27 cellular contexts compared by ENCODE assay signal in the genomic region with DNA sequence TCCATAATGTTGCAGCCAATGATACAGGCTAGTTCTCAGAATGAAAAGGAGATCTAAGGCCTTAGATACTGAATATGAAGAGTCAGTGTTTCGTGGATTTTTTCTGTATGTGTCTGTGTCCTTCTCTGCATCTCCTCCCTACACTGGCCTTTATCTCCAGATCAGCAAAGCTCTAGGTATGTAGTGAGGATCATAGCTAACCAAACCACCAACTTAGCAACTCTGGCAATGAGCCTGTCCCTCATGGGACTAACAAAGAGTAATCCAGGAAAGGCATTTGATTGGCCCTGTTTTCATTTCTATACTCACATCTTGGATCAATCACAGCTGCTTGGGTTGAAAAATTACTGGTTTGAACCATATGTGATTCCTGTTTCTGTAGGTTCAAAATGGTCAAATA. TPM values are rescaled to one million over a fixed set of nuclear protein-coding genes. Genes with fewer than 3 reads are reported as not detected.
A peak's percentile ranks its signal among the peaks of the same experiment; 100 is the strongest.
DNase-seq lines count a peak whose midpoint lies in the region; ATAC-seq, FAIRE-seq and TF ChIP-seq lines count a peak whose summit lies in the region.
"Had no signal": no experiment of that assay in that cellular context is flagged by ENCODE, and none has a peak within 500 bp of the region (broad histone marks: within the 10 kb centered on the region; RNA-seq: fewer than 3 reads in every experiment).

No MANE protein-coding gene starts in this region.

- H3K27ac Mint-ChIP-seq in astrocyte (ENCODE audit: unreplicated experiment): no peak overlapping the region
- no peak overlapping the region for H3K27ac Mint-ChIP-seq in endodermal cell
- no peak overlapping the region for H3K27ac Mint-ChIP-seq in stimulated activated memory B cell treated with anti-CD40 and anti-IgM and Interleukin-4, amounts not matched to agents 10 μg/mL and 1 μg/mL and 100 μg/mL, for 72 hours
- H3K27ac Mint-ChIP-seq: IgD-negative memory B cell had no signal

- no peak overlapping the region for H3K4me3 ChIP-seq in AG04449 (ENCODE audit: low read depth, low read length)
- H3K4me3 ChIP-seq in astrocyte (ENCODE audit: insufficient read depth, low read depth, low read length): no peak overlapping the region
- H3K4me3 ChIP-seq in foreskin fibroblast (ENCODE audit: low read depth in 1 of 2, low read length in 2 of 2): no peak overlapping the region
- no peak overlapping the region for H3K4me3 ChIP-seq in endodermal cell (ENCODE audit: low read length)
- no peak overlapping the region for H3K4me3 ChIP-seq in PC-3 (ENCODE audit: low read length)

- H3K4me1 Mint-ChIP-seq in astrocyte (ENCODE audit: low read depth, unreplicated experiment) (peaks cover 17% of the 10 kb centered on the region), endodermal cell (no peaks in the 10 kb centered on the region)
- no peaks in the 10 kb centered on the region for H3K4me1 Mint-ChIP-seq in stimulated activated memory B cell treated with anti-CD40 and anti-IgM and Interleukin-4, amounts not matched to agents 10 μg/mL and 1 μg/mL and 100 μg/mL, for 72 hours
- H3K4me1 Mint-ChIP-seq: IgD-negative memory B cell had no signal

- H3K9me3 Mint-ChIP-seq in astrocyte (ENCODE audit: unreplicated experiment) (no peaks in the 10 kb centered on the region), endodermal cell (no peaks in the 10 kb centered on the region)
- H3K9me3 Mint-ChIP-seq in stimulated activated memory B cell treated with anti-CD40 and anti-IgM and Interleukin-4, amounts not matched to agents 10 μg/mL and 1 μg/mL and 100 μg/mL, for 72 hours: peaks cover 2% of the 10 kb centered on the region

- H3K79me2 ChIP-seq in astrocyte (ENCODE audit: insufficient read depth, low read length) (no peaks in the 10 kb centered on the region), PC-3 (ENCODE audit: low read length) (no peaks in the 10 kb centered on the region)

- no peaks in the 10 kb centered on the region for H3K9me2 ChIP-seq in PC-3 (replicated peaks; ENCODE audit: low read length)

- no peak overlapping the region for H2AFZ ChIP-seq in astrocyte (ENCODE audit: low read depth, low read length)
- no peak overlapping the region for H2AFZ ChIP-seq in PC-3 (ENCODE audit: low read length)

- H3K4me2 ChIP-seq in astrocyte (ENCODE audit: low read length) (no peak overlapping the region), PC-3 (ENCODE audit: low read length) (no peak overlapping the region)

- H3K27me3 Mint-ChIP-seq in astrocyte (ENCODE audit: low read depth, unreplicated experiment): no peaks in the 10 kb centered on the region
- no peaks in the 10 kb centered on the region for H3K27me3 Mint-ChIP-seq in endodermal cell (ENCODE audit: insufficient read depth)
- no peaks in the 10 kb centered on the region for H3K27me3 Mint-ChIP-seq in stimulated activated memory B cell treated with anti-CD40 and anti-IgM and Interleukin-4, amounts not matched to agents 10 μg/mL and 1 μg/mL and 100 μg/mL, for 72 hours
- H3K27me3 Mint-ChIP-seq: IgD-negative memory B cell had no signal

- H3K4me3 Mint-ChIP-seq in astrocyte (ENCODE audit: unreplicated experiment) (no peak overlapping the region), endodermal cell (no peak overlapping the region)
- H3K4me3 Mint-ChIP-seq in stimulated activated memory B cell treated with anti-CD40 and anti-IgM and Interleukin-4, amounts not matched to agents 10 μg/mL and 1 μg/mL and 100 μg/mL, for 72 hours: no peak overlapping the region
- H3K4me3 Mint-ChIP-seq: IgD-negative memory B cell had no signal

- H3K36me3 ChIP-seq in astrocyte (ENCODE audit: insufficient read depth, low read length): no peaks in the 10 kb centered on the region
- H3K36me3 ChIP-seq in endodermal cell (ENCODE audit: control insufficient read depth, insufficient read depth, low read length): no peaks in the 10 kb centered on the region
- H3K36me3 ChIP-seq in PC-3 (ENCODE audit: low read depth, low read length): no peaks in the 10 kb centered on the region
- H3K36me3 ChIP-seq: BE2C had no signal

- H3K27ac ChIP-seq in astrocyte (ENCODE audit: low read depth, low read length) (no peak overlapping the region), endodermal cell (ENCODE audit: low read depth, low read length) (no peak overlapping the region), PC-3 (ENCODE audit: low read length) (no peak overlapping the region)

- CTCF ChIA-PET in AG04449 (lab: Yijun Ruan, JAX): no interaction called here
- CTCF ChIA-PET in PC-3 (lab: Charles Lee): no interaction called here

- no peak overlapping the region for H3K9ac ChIP-seq in astrocyte (ENCODE audit: low read length)
- H3K9ac ChIP-seq in endodermal cell (ENCODE audit: extremely low read depth, low read length, poor library complexity, severe bottlenecking): no peak overlapping the region
- H3K9ac ChIP-seq in PC-3 (ENCODE audit: low read length): no peak overlapping the region

- H3K27me3 ChIP-seq in astrocyte (ENCODE audit: insufficient read depth, low read length) (no peaks in the 10 kb centered on the region), endodermal cell (ENCODE audit: control insufficient read depth, insufficient read depth, low read length, poor library complexity, severe bottlenecking) (no peaks in the 10 kb centered on the region), PC-3 (ENCODE audit: low read length) (no peaks in the 10 kb centered on the region)
- H3K27me3 ChIP-seq: BE2C had no signal

- H3K9me3 ChIP-seq in astrocyte (ENCODE audit: insufficient read depth, low read depth, low read length): no peaks in the 10 kb centered on the region
- H3K9me3 ChIP-seq in endodermal cell (ENCODE audit: control insufficient read depth, low read length): no peaks in the 10 kb centered on the region
- peaks cover 18% of the 10 kb centered on the region for H3K9me3 ChIP-seq in PC-3 (ENCODE audit: low read length)
- H3K9me3 ChIP-seq: BE2C had no signal

- H3K36me3 Mint-ChIP-seq in astrocyte (ENCODE audit: low read depth, unreplicated experiment) (no peaks in the 10 kb centered on the region), endodermal cell (ENCODE audit: low read depth) (no peaks in the 10 kb centered on the region)
- no peaks in the 10 kb centered on the region for H3K36me3 Mint-ChIP-seq in stimulated activated memory B cell treated with anti-CD40 and anti-IgM and Interleukin-4, amounts not matched to agents 10 μg/mL and 1 μg/mL and 100 μg/mL, for 72 hours
- H3K36me3 Mint-ChIP-seq: IgD-negative memory B cell had no signal

- peak; percentile 77 for FAIRE-seq in astrocyte (lab: Jason Lieb, UNC)
- FAIRE-seq: GM12892 had no signal

- no peaks in the 10 kb centered on the region for H3F3A ChIP-seq in PC-3 (ENCODE audit: low read length, unreplicated experiment)

- TF ChIP-seq CTCF in AG04449 (IDR thresholded peaks at IDR 0.05; ENCODE audit: insufficient read depth, low read length, missing control alignments) (no peak), astrocyte (IDR thresholded peaks at IDR 0.05; ENCODE audit: insufficient read depth, low read depth, low read length) (no peak), foreskin fibroblast (IDR thresholded peaks at IDR 0.05; ENCODE audit: low read depth, low read length) (no peak), endodermal cell (conservative IDR thresholded peaks at IDR 0.05) (no peak), PC-3 (conservative IDR thresholded peaks at IDR 0.05; ENCODE audit: low read depth, low read length) (no peak)

- POLR2A ChIA-PET in AG04449 (lab: Yijun Ruan, JAX) (no interaction called here), PC-3 (lab: Charles Lee; ENCODE audit: unreplicated experiment) (no interaction called here)

- ATAC-seq in PC-3: no peak
- ATAC-seq in stimulated activated memory B cell treated with anti-CD40 and anti-IgM and Interleukin-4, amounts not matched to agents 10 μg/mL and 1 μg/mL and 100 μg/mL, for 72 hours: no peak

- 89 to 100% methylated on average over 1 of the region's 1 CpG for WGBS in endodermal cell (ENCODE audit: insufficient coverage in 1 of 2, insufficient read length in 1 of 2), 2 experiments

- H4K20me1 ChIP-seq in astrocyte (ENCODE audit: insufficient read depth, low read length) (no peaks in the 10 kb centered on the region), PC-3 (ENCODE audit: low read length) (no peaks in the 10 kb centered on the region)

- no TSS peak for BruUV-seq in PC-3 (replicated peaks; lab: Mats Ljungman, UMichigan)

- intact Hi-C loops in PC-3 (cut with micrococcal nuclease): no loop called here

- DNase-seq in AG04449 (ENCODE audit: low read depth, low spot score) (peak; percentile 66), GM03348 (ENCODE audit: low spot score) (peak; percentile 27), astrocyte (ENCODE audit: low read depth) (no peak), foreskin fibroblast (peak; percentile 56 to 84), endodermal cell (no peak), PC-3 (no peak), RKO (ENCODE audit: low spot score) (no peak)
- DNase-seq: 8988T, BE2C, DMS79, GOT3, HCEC 1CT, Karpas-422, MV-4-11, NCI-H1417, NCI-H1694 treated with DMSO at 0.1 percent for 48 hours, NCI-H2081 treated with DMSO at 0.1 percent for 48 hours, NCI-H2171 treated with DMSO at 0.1 percent for 48 hours, NCI-H524 treated with DMSO at 0.1 percent for 48 hours, NCI-H82, Right ventricle myocardium superior had no signal

- no peaks in the 10 kb centered on the region for H3K4me1 ChIP-seq in astrocyte (ENCODE audit: insufficient read depth, low read length)
- no peaks in the 10 kb centered on the region for H3K4me1 ChIP-seq in endodermal cell (ENCODE audit: control insufficient read depth, insufficient read depth, low read length)
- H3K4me1 ChIP-seq in PC-3 (ENCODE audit: insufficient read depth, low read length): no peaks in the 10 kb centered on the region
- H3K4me1 ChIP-seq: BE2C had no signal

RNA-seq across cellular contexts. Expression of a gene that starts 18.6 kb away (rescaled TPM):
- total RNA-seq in astrocyte (0.50 and 0.91 TPM in 2 replicates), endodermal cell (1 to 10 TPM; 1.1 to 2.0 TPM), PC-3 (2014; rRNA removed) (not detected in 2 replicates)
- 4.5 TPM for polyA plus RNA-seq in endodermal cell (2013, experiment 1 of 2)
- 4.2 TPM for polyA plus RNA-seq in endodermal cell (2013, experiment 2 of 2)
- total RNA-seq: M059J, OCI-LY7, RPMI7951 had no signal
- polyA plus RNA-seq: IgD-negative memory B cell had no signal

Comparison
In these comparisons a context has a peak if more than half of its experiments do, and no peak if none do; other contexts are left out.
1. DNase-seq: peak in AG04449 (single experiment), GM03348 (single experiment) and foreskin fibroblast (2 of 2); none in astrocyte (single experiment), endodermal cell (single experiment), PC-3 (single experiment) and RKO (single experiment).